Comparison of ENCODE assay signal across 10 cellular contexts in the genomic region with DNA sequence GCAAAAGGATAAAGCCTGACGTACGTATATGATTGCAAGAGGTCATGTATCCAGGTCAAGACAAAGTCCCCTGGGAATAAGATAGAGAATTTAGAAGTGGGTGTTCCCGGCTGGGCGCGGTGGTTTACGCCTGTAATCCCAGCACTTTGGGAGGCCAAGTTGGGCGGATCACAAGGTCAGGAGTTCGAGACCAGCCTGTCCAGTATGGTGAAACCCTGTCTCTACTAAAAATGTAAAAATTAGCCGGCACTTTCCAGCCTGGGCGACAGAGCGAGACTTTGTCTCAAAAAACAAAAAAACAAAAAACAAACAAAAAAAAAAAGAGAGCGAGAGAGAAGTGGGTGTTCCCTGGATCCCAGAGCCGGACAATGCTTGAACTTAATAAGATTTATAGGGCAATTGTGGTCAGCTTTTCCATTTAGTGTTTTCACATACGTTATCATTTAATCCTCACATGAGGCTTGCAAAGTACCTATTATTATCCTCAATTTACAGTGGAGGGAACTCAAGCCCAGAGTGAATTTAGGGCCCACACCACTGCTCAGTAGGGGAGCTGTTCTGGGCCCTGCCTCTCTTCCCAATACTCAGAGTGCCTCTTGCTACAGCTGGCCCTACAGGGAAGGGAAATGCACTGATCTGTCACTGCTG. TPM values are rescaled to one million over a fixed set of nuclear protein-coding genes. Genes with fewer than 3 reads are reported as not detected.
DNase-seq lines count a peak whose midpoint lies in the region; ATAC-seq and TF ChIP-seq lines count a peak whose summit lies in the region.
"Had no signal": no experiment of that assay in that cellular context is flagged by ENCODE, and none has a peak within 500 bp of the region (broad histone marks: within the 10 kb centered on the region; RNA-seq: fewer than 3 reads in every experiment).

No MANE protein-coding gene starts in this region.

- no peak for ATAC-seq in CD4-positive, alpha-beta T cell (ENCODE audit: poor library complexity)
- ATAC-seq in WTC11: no peak; the same call in 1 of the 2 replicates
- no peak for ATAC-seq in memory B cell (ENCODE audit: low read depth)

- CTCF ChIA-PET in CD4-positive, alpha-beta T cell (lab: Charles Lee): interaction anchor here (3.5 kb wide), 1 partner anchor 78 kb away, joined by 30 read pairs; a partner anchor contains a TSS
- CTCF ChIA-PET in WTC11 (lab: Charles Lee): interaction anchor here (0.7 to 3.2 kb wide), 15 partner anchors 8 to 285 kb away, joined by 3 to 27 read pairs (median 5); a partner anchor contains a TSS

- no peaks in the 10 kb centered on the region for H3K9me3 ChIP-seq in CD4-positive, alpha-beta T cell (ENCODE audit: control insufficient read depth, low read length)

- H3K4me1 Mint-ChIP-seq in CD4-positive, alpha-beta T cell (ENCODE audit: low read depth): peaks cover 24% of the 10 kb centered on the region
- peaks cover 33% of the 10 kb centered on the region for H3K4me1 Mint-ChIP-seq in WTC11
- peaks cover 16% of the 10 kb centered on the region for H3K4me1 Mint-ChIP-seq in memory B cell

- intact Hi-C loops in CD4-positive, alpha-beta T cell (cut with DNase I, micrococcal nuclease): loop anchor here (2.0 to 5.0 kb wide), 3 partner anchors 56 to 114 kb away; a partner anchor contains a TSS

- no peaks in the 10 kb centered on the region for H3K36me3 Mint-ChIP-seq in CD4-positive, alpha-beta T cell (ENCODE audit: low read depth)
- no peaks in the 10 kb centered on the region for H3K36me3 Mint-ChIP-seq in WTC11
- no peaks in the 10 kb centered on the region for H3K36me3 Mint-ChIP-seq in memory B cell

- TF ChIP-seq CTCF in CD4-positive, alpha-beta T cell (IDR thresholded peaks at IDR 0.05): no peak
- no peak for TF ChIP-seq CTCF in WTC11 (IDR thresholded peaks at IDR 0.05)

- no peak overlapping the region for H3K27ac ChIP-seq in CD4-positive, alpha-beta T cell (ENCODE audit: low read depth, low read length)

- H3K27me3 ChIP-seq in CD4-positive, alpha-beta T cell (ENCODE audit: control insufficient read depth, insufficient read depth, low read length): peaks cover 45% of the 10 kb centered on the region

- peaks cover 57% of the 10 kb centered on the region for H3K27me3 Mint-ChIP-seq in CD4-positive, alpha-beta T cell
- H3K27me3 Mint-ChIP-seq in WTC11 (ENCODE audit: low read depth) (peaks cover 57% of the 10 kb centered on the region), memory B cell (peaks cover 11% of the 10 kb centered on the region)

- peak overlapping the region; percentile 18 for H3K27ac Mint-ChIP-seq in CD4-positive, alpha-beta T cell
- no peak overlapping the region for H3K27ac Mint-ChIP-seq in WTC11
- no peak overlapping the region for H3K27ac Mint-ChIP-seq in memory B cell

- H3K9me3 Mint-ChIP-seq in CD4-positive, alpha-beta T cell: no peaks in the 10 kb centered on the region
- no peaks in the 10 kb centered on the region for H3K9me3 Mint-ChIP-seq in WTC11
- H3K9me3 Mint-ChIP-seq in memory B cell: no peaks in the 10 kb centered on the region

- H3K4me3 Mint-ChIP-seq in CD4-positive, alpha-beta T cell: peak overlapping the region; percentile 43
- peak overlapping the region; percentile 80 for H3K4me3 Mint-ChIP-seq in WTC11
- peak overlapping the region; percentile 33 for H3K4me3 Mint-ChIP-seq in memory B cell

- POLR2A ChIA-PET in CD4-positive, alpha-beta T cell (lab: Charles Lee): no interaction called here
- POLR2A ChIA-PET in WTC11 (lab: Charles Lee): no interaction called here

- no peak for DNase-seq in CD4-positive, alpha-beta T cell
- DNase-seq in WTC11 (ENCODE audit: low spot score): no peak
- DNase-seq in memory B cell (ENCODE audit: low spot score in 2 of 2): no peak
- DNase-seq in OCI-M2 (lab: John Stamatoyannopoulos, UW; ENCODE audit: unreplicated experiment): no peak
- DNase-seq in NCI-H2029 (lab: John Stamatoyannopoulos, UW): no peak
- DNase-seq in T1000 (lab: John Stamatoyannopoulos, UW): no peak
- DNase-seq: GF-D8; kidney glomerular epithelial cell; RPMI8226; stimulated activated CD4-positive, alpha-beta T cell treated with anti-CD3 and anti-CD28 coated beads, Interleukin-4, amount 100 ng/mL, for 24 hours had no signal

TF ChIP-seq in WTC11, 78 proteins besides CTCF, POLR2A, EP300 and RAD21:
- no peak for TF ChIP-seq SMAD3 (CRISPR knock-in tag; IDR thresholded peaks at IDR 0.05; ENCODE audit: borderline replicate concordance)
- TF ChIP-seq ZNF121 (CRISPR knock-in tag; IDR thresholded peaks at IDR 0.05): no peak
- TF ChIP-seq NR1H2 (CRISPR knock-in tag; IDR thresholded peaks at IDR 0.05): no peak

RNA-seq across cellular contexts. Expression of a gene that starts 0.5 kb away (rescaled TPM):
- total RNA-seq in CD4-positive, alpha-beta T cell: not detected
- 0.41 to 0.44 TPM in 2 of 3 replicates, not detected in the other for total RNA-seq in WTC11 (2021)

RNA-seq across cellular contexts. Expression of a gene that starts 2.1 kb away (rescaled TPM):
- total RNA-seq in CD4-positive, alpha-beta T cell: not detected
- total RNA-seq in WTC11 (2021): 1.2 to 2.1 TPM (median 1.7 TPM) in 3 replicates

RNA-seq across cellular contexts. Expression of a gene that starts 7.7 kb away (rescaled TPM):
- 10 to 100 TPM; 44.3 to 52.7 TPM for total RNA-seq in CD4-positive, alpha-beta T cell
- total RNA-seq in WTC11 (2021): 294 to 305 TPM (median 296 TPM) in 3 replicates

RNA-seq across cellular contexts. Expression of a gene that starts 16.6 kb away (rescaled TPM):
- not detected for total RNA-seq in CD4-positive, alpha-beta T cell
- total RNA-seq in WTC11 (2021): not detected in 3 replicates
